12 cellular contexts compared by ENCODE assay signal in genomic region chr2:241109210-241110088, GRCh38. TPM values are rescaled to one million over a fixed set of nuclear protein-coding genes. Genes with fewer than 3 reads are reported as not detected.
DNase-seq lines count a peak whose midpoint lies in the region; ATAC-seq, FAIRE-seq and TF ChIP-seq lines count a peak whose summit lies in the region.
"Had no signal": no experiment of that assay in that cellular context is flagged by ENCODE, and none has a peak within 500 bp of the region (broad histone marks: within the 10 kb centered on the region; RNA-seq: fewer than 3 reads in every experiment).

No MANE protein-coding gene starts in this region.

- H3K36me3 ChIP-seq in K562 (ENCODE audit: control insufficient read depth, insufficient read depth, low read length) = peaks cover 3% of the 10 kb centered on the region; the same call in 1 of the 3 replicates
- peaks cover 3% of the 10 kb centered on the region for H3K36me3 ChIP-seq in rectal smooth muscle tissue (ENCODE audit: control insufficient read depth, insufficient read depth, low read length)
- H3K36me3 ChIP-seq: esophagus muscularis mucosa had no signal

- BruUV-seq in K562 (replicated peaks; lab: Mats Ljungman, UMichigan) = no TSS peak

- in situ Hi-C loops in K562 (cut with MboI) = no loop called here

- H3K27ac ChIP-seq in K562 (ENCODE audit: extremely low read depth, low read depth, low read length) = no peak overlapping the region
- no peak overlapping the region for H3K27ac ChIP-seq in rectal smooth muscle tissue (ENCODE audit: low read depth, low read length)
- H3K27ac ChIP-seq: esophagus muscularis mucosa had no signal

- peaks cover 0 to 3% of the 10 kb centered on the region in 2 experiments; a peak in 1 of 5 replicates for H3K4me1 ChIP-seq in K562 (replicated peaks in 1 of 2; ENCODE audit: control insufficient read depth in 2 of 2, insufficient read depth in 2 of 2, low read length in 2 of 2)
- no peaks in the 10 kb centered on the region for H3K4me1 ChIP-seq in rectal smooth muscle tissue (ENCODE audit: control insufficient read depth, insufficient read depth, low read length)
- H3K4me1 ChIP-seq: Caco-2, esophagus muscularis mucosa had no signal

- no peak for TF ChIP-seq CTCF in K562 (IDR thresholded peaks at IDR 0.05 in 2 of 3, conservative IDR thresholded peaks at IDR 0.05 in 1 of 3; ENCODE audit: insufficient read depth in 2 of 3, low read depth in 1 of 3, low read length in 3 of 3)

- no peaks in the 10 kb centered on the region for H3K79me2 ChIP-seq in K562 (ENCODE audit: control insufficient read depth, insufficient read depth, low read length)

- no peaks in the 10 kb centered on the region for H3K9me3 ChIP-seq in K562 (replicated peaks; ENCODE audit: control insufficient read depth, insufficient read depth, low read depth, low read length)
- H3K9me3 ChIP-seq: Caco-2, esophagus muscularis mucosa had no signal

- DNase-seq in GM12891 (ENCODE audit: insufficient read length, low spot score) (no peak), K562 (ENCODE audit: extremely low read depth in 1 of 4, low spot score in 3 of 4) (no peak), activated gamma-delta T cell (lab: John Stamatoyannopoulos, UW) (no peak), inferior parietal cortex (ENCODE audit: extremely low spot score) (no peak), NCI-H2081 (lab: John Stamatoyannopoulos, UW) (no peak)
- DNase-seq in T-helper 2 cell treated with Interferon-gamma antibody and Interleukin-4, amounts not matched to agents 5 μg/mL and 100 μg/mL, for 36 hours (ENCODE audit: low spot score) = no peak
- DNase-seq: Caco-2, IMR-90, NCI-H1092 treated with DMSO at 0.1 percent for 48 hours had no signal

- POLR2A ChIA-PET in K562 (lab: Yijun Ruan, JAX) = interaction anchor here (2.6 kb wide), 1 partner anchor 8 kb away, joined by 8 read pairs; the partner anchor contains the start of gene MTERF4

- H3K4me1 Mint-ChIP-seq in T-helper 2 cell treated with Interferon-gamma antibody and Interleukin-4, amounts not matched to agents 5 μg/mL and 100 μg/mL, for 36 hours (ENCODE audit: low read depth) = peaks cover 13% of the 10 kb centered on the region

- peak overlapping the region; percentile 70 for H3K4me3 Mint-ChIP-seq in T-helper 2 cell treated with Interferon-gamma antibody and Interleukin-4, amounts not matched to agents 5 μg/mL and 100 μg/mL, for 36 hours

- peak overlapping the region in 1 of 2 experiments; percentile 58; a peak in 2 of 4 replicates for H3K9ac ChIP-seq in K562 (ENCODE audit: insufficient read depth in 1 of 2, low read depth in 2 of 2, low read length in 2 of 2)
- no peak overlapping the region for H3K9ac ChIP-seq in rectal smooth muscle tissue (ENCODE audit: low read length)

- no peaks in the 10 kb centered on the region for H3K9me1 ChIP-seq in K562 (ENCODE audit: control insufficient read depth, insufficient read depth, low read length)

- H2AFZ ChIP-seq in K562 (ENCODE audit: low read depth, low read length) = no peak overlapping the region

- no peak overlapping the region for H3K4me2 ChIP-seq in K562 (ENCODE audit: insufficient read depth, low read length)

- H3K27me3 ChIP-seq in K562 (ENCODE audit: control insufficient read depth in 2 of 2, insufficient read depth in 2 of 2, low read length in 2 of 2) = no peaks in the 10 kb centered on the region
- H3K27me3 ChIP-seq in rectal smooth muscle tissue (ENCODE audit: control insufficient read depth, insufficient read depth, low read length) = no peaks in the 10 kb centered on the region
- H3K27me3 ChIP-seq: esophagus muscularis mucosa had no signal

- TF ChIP-seq POLR2A in GM12891 (IDR thresholded peaks at IDR 0.05; ENCODE audit: low read depth, low read length) = no peak
- TF ChIP-seq POLR2A in K562 (conservative IDR thresholded peaks at IDR 0.05) = no peak

- peak overlapping the region; percentile 91 for H3K27ac Mint-ChIP-seq in T-helper 2 cell treated with Interferon-gamma antibody and Interleukin-4, amounts not matched to agents 5 μg/mL and 100 μg/mL, for 36 hours

- no peak for ATAC-seq in K562
- no peak for ATAC-seq in HG02970 (IDR thresholded peaks at IDR 0.05; ENCODE audit: low FRiP score, unreplicated experiment)

- H3K4me3 ChIP-seq in K562 = no peak overlapping the region
- peak overlapping the region; percentile 27 for H3K4me3 ChIP-seq in rectal smooth muscle tissue (ENCODE audit: low read length)
- H3K4me3 ChIP-seq: esophagus muscularis mucosa had no signal

- H4K20me1 ChIP-seq in K562 (replicated peaks; ENCODE audit: control insufficient read depth, insufficient read depth, low read length) = no peaks in the 10 kb centered on the region

- intact Hi-C loops in K562 (cut with micrococcal nuclease) = no loop called here

- no peak for TF ChIP-seq RAD21 in K562 (CRISPR knock-in tag; conservative IDR thresholded peaks at IDR 0.05 in 1 of 2, IDR thresholded peaks at IDR 0.05 in 1 of 2)

- WGBS in K562 (ENCODE audit: insufficient coverage, low coverage, missing lambda C conversion rate) = 67% methylated on average over 10 of the region's 14 CpGs

- CTCF ChIA-PET in K562 (lab: Yijun Ruan, JAX; ENCODE audit: low intra/inter-chr PET ratio) = no interaction called here

- no peaks in the 10 kb centered on the region for H3K9me3 Mint-ChIP-seq in T-helper 2 cell treated with Interferon-gamma antibody and Interleukin-4, amounts not matched to agents 5 μg/mL and 100 μg/mL, for 36 hours

- no peak for TF ChIP-seq EP300 in K562 (IDR thresholded peaks at IDR 0.05; ENCODE audit: low read length)

- peaks cover 16% of the 10 kb centered on the region for H3K36me3 Mint-ChIP-seq in T-helper 2 cell treated with Interferon-gamma antibody and Interleukin-4, amounts not matched to agents 5 μg/mL and 100 μg/mL, for 36 hours (ENCODE audit: low read depth)

- no peaks in the 10 kb centered on the region for H3K27me3 Mint-ChIP-seq in T-helper 2 cell treated with Interferon-gamma antibody and Interleukin-4, amounts not matched to agents 5 μg/mL and 100 μg/mL, for 36 hours (ENCODE audit: low read depth)

- FAIRE-seq in GM12891 (lab: Jason Lieb, UNC) (peak; percentile 28), K562 (lab: Jason Lieb, UNC) (no peak)

RNA-seq across cellular contexts. Expression of gene MTERF4, which starts 7.4 kb away (rescaled TPM):
- polyA plus RNA-seq in GM12891 (2012; ENCODE audit: low read depth, missing spikeins) = 43.3 TPM
- 70.3 and 123 TPM in 2 replicates for total RNA-seq in K562 (2011; cell fraction: chromatin; rRNA removed; ENCODE audit: low replicate concordance)
- total RNA-seq in K562 (2011; cell fraction: nucleolus; rRNA removed) = 28.5 and 39.6 TPM in 2 replicates
- 54.6 and 75.2 TPM in 2 replicates for total RNA-seq in K562 (2011; cell fraction: nucleoplasm; rRNA removed)
- total RNA-seq in K562 (2014; rRNA removed) (15.6 and 19.7 TPM in 2 replicates), K562 (2014; rRNA removed; fragmentation: Illumina TruSeq; extraction: Trizol) (21.2 and 25.4 TPM in 2 replicates), K562 (2015; rRNA removed; fragmentation: Illumina TruSeq; extraction: Trizol) (22.8 and 23.6 TPM in 2 replicates), K562 (2021) (15.3 and 16.4 TPM in 2 replicates)
- polyA plus RNA-seq in K562 (2011; rRNA removed) (19.5 and 29.6 TPM in 2 replicates), K562 (2014; fragmentation: Illumina TruSeq; extraction: Trizol) (26.7 and 28.1 TPM in 2 replicates), K562 (2014; fragmentation: Nextera tagmentation; extraction: Ambion mirVana) (10 to 100 TPM; 15.8 to 20.9 TPM), K562 (2014; rRNA removed) (24.7 and 36.8 TPM in 2 replicates)
- polyA plus RNA-seq in K562 (2011; cell fraction: cytosol; rRNA removed) = 16.3 and 21.8 TPM in 2 replicates
- 73.0 and 73.6 TPM in 2 replicates for polyA plus RNA-seq in K562 (2011; cell fraction: nucleus; rRNA removed)
- 15.1 and 16.1 TPM in 2 replicates for polyA plus RNA-seq in K562 (2012)
- polyA minus RNA-seq in K562 (2011; rRNA and poly(A)+ RNA removed) = 49.2 and 52.4 TPM in 2 replicates
- 6.7 and 9.1 TPM in 2 replicates for polyA minus RNA-seq in K562 (2011; cell fraction: cytosol; rRNA and poly(A)+ RNA removed)
- polyA minus RNA-seq in K562 (2011; cell fraction: nucleus; rRNA and poly(A)+ RNA removed) = 18.4 and 38.4 TPM in 2 replicates

RNA-seq across cellular contexts. Expression of gene PASK, which starts 39.8 kb away (rescaled TPM):
- 31.3 TPM for polyA plus RNA-seq in GM12891 (2012; ENCODE audit: low read depth, missing spikeins)
- 57.6 and 90.9 TPM in 2 replicates for total RNA-seq in K562 (2011; cell fraction: chromatin; rRNA removed; ENCODE audit: low replicate concordance)
- total RNA-seq in K562 (2011; cell fraction: nucleolus; rRNA removed) = 41.0 and 44.6 TPM in 2 replicates
- 47.5 and 53.5 TPM in 2 replicates for total RNA-seq in K562 (2011; cell fraction: nucleoplasm; rRNA removed)
- total RNA-seq in K562 (2014; rRNA removed) (8.6 and 17.1 TPM in 2 replicates), K562 (2014; rRNA removed; fragmentation: Illumina TruSeq; extraction: Trizol) (5.9 and 6.2 TPM in 2 replicates), K562 (2015; rRNA removed; fragmentation: Illumina TruSeq; extraction: Trizol) (8.8 and 10.1 TPM in 2 replicates), K562 (2021) (25.9 and 30.3 TPM in 2 replicates)
- polyA plus RNA-seq in K562 (2011; rRNA removed) (10.9 and 11.6 TPM in 2 replicates), K562 (2014; fragmentation: Illumina TruSeq; extraction: Trizol) (9.9 and 11.5 TPM in 2 replicates), K562 (2014; fragmentation: Nextera tagmentation; extraction: Ambion mirVana) (1 to 10 TPM; 1.5 to 2.6 TPM), K562 (2014; rRNA removed) (16.3 and 20.2 TPM in 2 replicates)
- 9.6 and 11.2 TPM in 2 replicates for polyA plus RNA-seq in K562 (2011; cell fraction: cytosol; rRNA removed)
- 66.0 and 91.2 TPM in 2 replicates for polyA plus RNA-seq in K562 (2011; cell fraction: nucleus; rRNA removed)
- 12.7 and 13.4 TPM in 2 replicates for polyA plus RNA-seq in K562 (2012)
- polyA minus RNA-seq in K562 (2011; rRNA and poly(A)+ RNA removed) = 8.9 and 13.6 TPM in 2 replicates
- polyA minus RNA-seq in K562 (2011; cell fraction: cytosol; rRNA and poly(A)+ RNA removed) = 8.2 and 12.7 TPM in 2 replicates
- polyA minus RNA-seq in K562 (2011; cell fraction: nucleus; rRNA and poly(A)+ RNA removed) = 17.2 and 27.9 TPM in 2 replicates

RNA-seq across cellular contexts. Expression of gene PPP1R7, which starts 40.8 kb away (rescaled TPM):
- 119 TPM for polyA plus RNA-seq in GM12891 (2012; ENCODE audit: low read depth, missing spikeins)
- 32.2 and 41.6 TPM in 2 replicates for total RNA-seq in K562 (2011; cell fraction: chromatin; rRNA removed; ENCODE audit: low replicate concordance)
- 20.4 and 33.7 TPM in 2 replicates for total RNA-seq in K562 (2011; cell fraction: nucleolus; rRNA removed)
- total RNA-seq in K562 (2011; cell fraction: nucleoplasm; rRNA removed) = 30.4 and 37.3 TPM in 2 replicates
- total RNA-seq in K562 (2014; rRNA removed) (56.0 and 62.0 TPM in 2 replicates), K562 (2014; rRNA removed; fragmentation: Illumina TruSeq; extraction: Trizol) (37.5 and 38.1 TPM in 2 replicates), K562 (2015; rRNA removed; fragmentation: Illumina TruSeq; extraction: Trizol) (35.3 and 40.2 TPM in 2 replicates), K562 (2021) (39.5 and 40.5 TPM in 2 replicates)
- polyA plus RNA-seq in K562 (2011; rRNA removed) (46.1 and 57.3 TPM in 2 replicates), K562 (2014; fragmentation: Illumina TruSeq; extraction: Trizol) (62.0 and 75.0 TPM in 2 replicates), K562 (2014; fragmentation: Nextera tagmentation; extraction: Ambion mirVana) (10 to 100 TPM; 37.9 to 50.5 TPM), K562 (2014; rRNA removed) (59.4 and 61.0 TPM in 2 replicates)
- 15.0 and 20.2 TPM in 2 replicates for polyA plus RNA-seq in K562 (2011; cell fraction: cytosol; rRNA removed)
- polyA plus RNA-seq in K562 (2011; cell fraction: nucleus; rRNA removed) = 18.1 and 34.0 TPM in 2 replicates
- 64.4 and 65.4 TPM in 2 replicates for polyA plus RNA-seq in K562 (2012)
- 32.0 and 46.5 TPM in 2 replicates for polyA minus RNA-seq in K562 (2011; rRNA and poly(A)+ RNA removed)
- polyA minus RNA-seq in K562 (2011; cell fraction: cytosol; rRNA and poly(A)+ RNA removed) = 18.6 and 26.6 TPM in 2 replicates
- polyA minus RNA-seq in K562 (2011; cell fraction: nucleus; rRNA and poly(A)+ RNA removed) = 9.2 and 15.9 TPM in 2 replicates
